In the genomic region with DNA sequence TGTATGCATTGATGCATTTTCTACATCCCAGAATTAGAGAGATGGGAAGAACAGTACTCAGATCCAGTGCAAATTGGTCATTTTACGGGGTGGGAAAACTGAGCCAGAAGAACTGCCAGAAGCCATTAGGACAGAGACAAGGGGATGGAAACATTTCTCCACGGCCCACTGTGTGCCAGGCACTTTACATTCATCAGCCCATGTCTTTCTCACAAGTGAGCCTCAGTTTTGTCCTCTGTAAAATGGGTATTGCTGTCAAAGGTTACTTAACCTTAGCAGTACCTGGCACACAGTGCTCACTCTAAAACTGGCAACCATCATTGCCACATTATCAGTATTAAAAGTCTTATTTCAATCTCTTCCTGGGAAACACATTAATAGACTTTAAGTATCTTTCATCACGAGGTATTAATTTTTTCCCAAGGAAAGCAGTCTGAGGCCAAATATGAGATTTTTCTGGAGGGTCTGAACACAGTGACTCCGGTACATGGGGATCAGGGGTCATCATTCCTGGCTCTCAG, we compare ENCODE assay signal across 8 cellular contexts. TPM values are rescaled to one million over a fixed set of nuclear protein-coding genes. Genes with fewer than 3 reads are reported as not detected.
DNase-seq lines count a peak whose midpoint lies in the region; FAIRE-seq and TF ChIP-seq lines count a peak whose summit lies in the region.

No MANE protein-coding gene starts in this region.

- TF ChIP-seq POLR2A in endothelial cell of umbilical vein (IDR thresholded peaks at IDR 0.05; ENCODE audit: low read depth, low read length), result no peak

- peaks cover 5 to 11% of the 10 kb centered on the region in 2 experiments for H3K36me3 ChIP-seq in endothelial cell of umbilical vein (ENCODE audit: control insufficient read depth in 2 of 2, extremely low read depth in 1 of 2, insufficient read depth in 2 of 2, low read length in 2 of 2)
- H3K36me3 ChIP-seq in neural cell (ENCODE audit: insufficient read depth, low read length), result peaks cover 14% of the 10 kb centered on the region

- peaks cover 41% of the 10 kb centered on the region for H3K4me1 Mint-ChIP-seq in CD14-positive monocyte

- H3K79me2 ChIP-seq in endothelial cell of umbilical vein (ENCODE audit: control insufficient read depth, insufficient read depth, low read length) (peaks cover 35% of the 10 kb centered on the region), neural cell (replicated peaks; ENCODE audit: insufficient read depth, low read length) (peaks cover 46% of the 10 kb centered on the region)

- TF ChIP-seq RAD21 in neural cell (conservative IDR thresholded peaks at IDR 0.05), result no peak

- DNase-seq in CD14-positive monocyte (ENCODE audit: low spot score), result peak; percentile 51
- DNase-seq in RPMI7951 (ENCODE audit: low read depth), result peak; percentile 10
- DNase-seq in endothelial cell of umbilical vein (ENCODE audit: low read depth, low spot score), result no peak
- no peak for DNase-seq in H4 (ENCODE audit: low spot score)
- no peak for DNase-seq in GM20000 (ENCODE audit: low spot score)
- no peak for DNase-seq in activated gamma-delta T cell treated with Interleukin-2 at 50 U/mL for 16 hours
- no peak for DNase-seq in GM13976 (ENCODE audit: low spot score)

- H3K9me1 ChIP-seq in endothelial cell of umbilical vein (replicated peaks; ENCODE audit: control insufficient read depth, extremely low read depth, insufficient read depth, low read length), result no peaks in the 10 kb centered on the region

- H3F3A ChIP-seq in neural cell (ENCODE audit: insufficient read depth, low read length, poor library complexity, severe bottlenecking), result peaks cover 13% of the 10 kb centered on the region

- in situ Hi-C loops in GM13976 (cut with MboI; ENCODE audit: low sequenced_read_pairs, unreplicated experiment), result no loop called here

- H3K4me3 ChIP-seq in endothelial cell of umbilical vein (replicated peaks in 1 of 3; ENCODE audit: insufficient read depth in 1 of 3, low read depth in 1 of 3, low read length in 3 of 3) (no peak overlapping the region), neural cell (ENCODE audit: low read length) (peak overlapping the region; percentile 98)

- dilution Hi-C loops in endothelial cell of umbilical vein (cut with MboI; ENCODE audit: extremely low pct_ligation_motif_present, low sequenced_read_pairs), result no loop called here

- H3K9me3 Mint-ChIP-seq in CD14-positive monocyte, result peaks cover under 1 to 22% (median 14%) of the 10 kb centered on the region in 7 donors

- H3K9ac ChIP-seq in endothelial cell of umbilical vein (replicated peaks; ENCODE audit: extremely low read depth, insufficient read depth, low read length), result peak overlapping the region; percentile 96
- H3K9ac ChIP-seq in neural cell (ENCODE audit: low read length), result peak overlapping the region; percentile 65

- POLR2A ChIA-PET in endothelial cell of umbilical vein (lab: Charles Lee), result interaction anchor here (1.2 to 1.8 kb wide), 4 partner anchors 13 to 107 kb away, joined by 3 to 5 read pairs (median 4); no protein-coding TSS in a partner anchor

- TF ChIP-seq CTCF in CD14-positive monocyte (IDR thresholded peaks at IDR 0.05) (no peak), endothelial cell of umbilical vein (IDR thresholded peaks at IDR 0.05; ENCODE audit: extremely low read depth in 1 of 2, insufficient read depth in 1 of 2, low read depth in 1 of 2, low read length in 2 of 2) (no peak), neural cell (IDR thresholded peaks at IDR 0.05; ENCODE audit: poor library complexity, severe bottlenecking) (no peak), GM20000 (IDR thresholded peaks at IDR 0.05; ENCODE audit: extremely low read depth, missing control alignments) (no peak), GM13976 (IDR thresholded peaks at IDR 0.05; ENCODE audit: borderline replicate concordance, control extremely low read depth, extremely low read depth, insufficient read depth, missing control alignments) (no peak)

- FAIRE-seq in endothelial cell of umbilical vein (lab: Jason Lieb, UNC), result no peak

- H3K4me1 ChIP-seq in endothelial cell of umbilical vein (ENCODE audit: control insufficient read depth, extremely low read depth, insufficient read depth, low read length), result peaks cover 44% of the 10 kb centered on the region

- CTCF ChIA-PET in endothelial cell of umbilical vein (lab: Charles Lee), result interaction anchor here (0.7 to 8.8 kb wide), 11 partner anchors 44 to 167 kb away, joined by 3 to 87 read pairs (median 4); no protein-coding TSS in a partner anchor

- peak overlapping the region; percentile 94 to 100 for H3K4me3 Mint-ChIP-seq in CD14-positive monocyte

- H3K27ac ChIP-seq in endothelial cell of umbilical vein (ENCODE audit: insufficient read depth, low read depth, low read length) (peak overlapping the region; percentile 92), neural cell (ENCODE audit: low read length) (peak overlapping the region; percentile 97)

- H4K20me1 ChIP-seq in endothelial cell of umbilical vein (replicated peaks; ENCODE audit: control insufficient read depth, extremely low read depth, insufficient read depth, low read length) (no peaks in the 10 kb centered on the region), neural cell (ENCODE audit: insufficient read depth) (no peaks in the 10 kb centered on the region)

- intact Hi-C loops in CD14-positive monocyte (cut with micrococcal nuclease) (loop anchor here in 1 of 2 donors (2.0 kb wide), 2 partner anchors 49 to 121 kb away; no protein-coding TSS in a partner anchor), endothelial cell of umbilical vein (cut with micrococcal nuclease) (loop anchor here (1.0 kb wide), 7 partner anchors 18 to 165 kb away; no protein-coding TSS in a partner anchor)

- H3K27me3 ChIP-seq in endothelial cell of umbilical vein (ENCODE audit: control insufficient read depth in 2 of 2, insufficient read depth in 2 of 2, low read length in 2 of 2) (no peaks in the 10 kb centered on the region), neural cell (ENCODE audit: insufficient read depth, low read depth, low read length) (no peaks in the 10 kb centered on the region)

- no peaks in the 10 kb centered on the region for H3K9me2 ChIP-seq in neural cell (ENCODE audit: insufficient read depth, low read length)

- no TSS peak for BruUV-seq in endothelial cell of umbilical vein (replicated peaks; lab: Mats Ljungman, UMichigan)

- peaks cover 36 to 45% of the 10 kb centered on the region in 2 donors for H3K36me3 Mint-ChIP-seq in CD14-positive monocyte

- H3K9me3 ChIP-seq in endothelial cell of umbilical vein (replicated peaks; ENCODE audit: control insufficient read depth, insufficient read depth, low read length) (no peaks in the 10 kb centered on the region), neural cell (ENCODE audit: low read length) (no peaks in the 10 kb centered on the region)

- no peak overlapping the region for H2AFZ ChIP-seq in endothelial cell of umbilical vein (ENCODE audit: low read depth, low read length)
- H2AFZ ChIP-seq in neural cell (ENCODE audit: low read depth, low read length), result no peak overlapping the region

- peak overlapping the region; percentile 88 for H3K4me2 ChIP-seq in endothelial cell of umbilical vein (ENCODE audit: insufficient read depth, low read length)
- H3K4me2 ChIP-seq in neural cell (ENCODE audit: low read length), result peak overlapping the region; percentile 76

- no peak for TF ChIP-seq EP300 in neural cell (conservative IDR thresholded peaks at IDR 0.05; ENCODE audit: poor library complexity, severe bottlenecking)

- peaks cover 4 to 30% (median 14%) of the 10 kb centered on the region in 3 donors for H3K27me3 Mint-ChIP-seq in CD14-positive monocyte (ENCODE audit: low read depth in 3 of 3)

- peak overlapping the region; percentile 94 to 99 (median 98) for H3K27ac Mint-ChIP-seq in CD14-positive monocyte

TF ChIP-seq in endothelial cell of umbilical vein, 7 proteins besides CTCF, POLR2A, EP300 and RAD21 (continues in another document):
- no peak for TF ChIP-seq GATA2 (IDR thresholded peaks at IDR 0.05; ENCODE audit: insufficient read depth, insufficient read length, low read depth, low read length)
- no peak for TF ChIP-seq FOS (IDR thresholded peaks at IDR 0.05; ENCODE audit: borderline replicate concordance, insufficient read depth, low read length)
- TF ChIP-seq JUN (IDR thresholded peaks at IDR 0.05; ENCODE audit: borderline replicate concordance, insufficient read depth, insufficient read length, low read depth), result no peak
- TF ChIP-seq MYC (IDR thresholded peaks at IDR 0.05; ENCODE audit: low read depth, low read length), result no peak
- TF ChIP-seq, protein P1, sequence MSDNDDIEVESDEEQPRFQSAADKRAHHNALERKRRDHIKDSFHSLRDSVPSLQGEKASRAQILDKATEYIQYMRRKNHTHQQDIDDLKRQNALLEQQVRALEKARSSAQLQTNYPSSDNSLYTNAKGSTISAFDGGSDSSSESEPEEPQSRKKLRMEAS (IDR thresholded peaks at IDR 0.05; ENCODE audit: insufficient read depth, insufficient read length), result no peak
- TF ChIP-seq POLR2AphosphoS5 (IDR thresholded peaks at IDR 0.05; ENCODE audit: insufficient read depth, low read depth, low read length), result no peak

TF ChIP-seq in neural cell, 6 proteins besides CTCF, POLR2A, EP300 and RAD21 (continues in another document):
- TF ChIP-seq TAF1 (IDR thresholded peaks at IDR 0.05; ENCODE audit: low read depth), result no peak

RNA-seq across cellular contexts. Expression of a gene that starts 5.2 kb away (rescaled TPM):
- polyA plus RNA-seq in CD14-positive monocyte, result 1,000 to 10,000 TPM; 1,963 to 3,954 TPM
- total RNA-seq in RPMI7951 (2014; rRNA removed; shearing (Covaris generic)), result 9.7 TPM in 2 replicates
- 36.1 and 46.5 TPM in 2 replicates for total RNA-seq in endothelial cell of umbilical vein
- 157 and 196 TPM in 2 replicates for polyA plus RNA-seq in endothelial cell of umbilical vein
- 146 and 177 TPM in 2 replicates for polyA plus RNA-seq in endothelial cell of umbilical vein (2011; cell fraction: cytosol; rRNA removed)
- 244 and 322 TPM in 2 replicates for polyA plus RNA-seq in endothelial cell of umbilical vein (2011; cell fraction: nucleus; rRNA removed)
- polyA plus RNA-seq in endothelial cell of umbilical vein (2012), result 129 and 131 TPM in 2 replicates
- 107 and 126 TPM in 2 replicates for polyA minus RNA-seq in endothelial cell of umbilical vein
- 130 TPM for polyA minus RNA-seq in endothelial cell of umbilical vein (2011; cell fraction: cytosol; rRNA and poly(A)+ RNA removed)
- 151 and 252 TPM in 2 replicates for polyA minus RNA-seq in endothelial cell of umbilical vein (2011; cell fraction: nucleus; rRNA and poly(A)+ RNA removed)
- 48.3 and 52.9 TPM in 2 replicates for polyA plus RNA-seq in neural cell
- 97.5 and 131 TPM in 2 replicates for polyA minus RNA-seq in neural cell
- total RNA-seq in H4 (2014; rRNA removed; shearing (Covaris generic)), result 15.8 and 18.5 TPM in 2 replicates

Comparison
In these comparisons a context has a peak if more than half of its experiments do, and no peak if none do; other contexts are left out.
1. DNase-seq: peak in CD14-positive monocyte (single experiment) and RPMI7951 (single experiment); none in endothelial cell of umbilical vein (single experiment), H4 (single experiment), GM20000 (single experiment), activated gamma-delta T cell treated with Interleukin-2 at 50 U/mL for 16 hours (single experiment) and GM13976 (single experiment).